In genomic region chr16:53611151-53611802, GRCh38 we compare ENCODE assay signal across 29 cellular contexts.
DNase-seq lines count a peak whose midpoint lies in the region; TF ChIP-seq lines count a peak whose summit lies in the region.
"Had no signal": no experiment of that assay in that cellular context is flagged by ENCODE, and none has a peak within 500 bp of the region (broad histone marks: within the 10 kb centered on the region; RNA-seq: fewer than 3 reads in every experiment).

No MANE protein-coding gene starts in this region.

- no peaks in the 10 kb centered on the region for H3F3A ChIP-seq in neural cell (ENCODE audit: insufficient read depth, low read length, poor library complexity, severe bottlenecking)

- TF ChIP-seq CTCF in colonic mucosa (IDR thresholded peaks at IDR 0.05) (no peak), neural cell (IDR thresholded peaks at IDR 0.05; ENCODE audit: poor library complexity, severe bottlenecking) (peak; percentile 24), GM10248 (IDR thresholded peaks at IDR 0.05; ENCODE audit: control extremely low read depth, extremely low read depth, low read depth, missing control alignments) (no peak)

- H3K9me2 ChIP-seq in neural cell (ENCODE audit: insufficient read depth, low read length), result no peaks in the 10 kb centered on the region
- H3K9me2 ChIP-seq: SK-N-SH had no signal

- no peak for TF ChIP-seq RAD21 in neural cell (conservative IDR thresholded peaks at IDR 0.05)

- H3K27ac ChIP-seq in colonic mucosa (no peak overlapping the region), neural cell (ENCODE audit: low read length) (no peak overlapping the region)
- H3K27ac ChIP-seq: esophagus squamous epithelium, GM23248, left ventricle myocardium inferior, tibial nerve had no signal

- CTCF ChIA-PET in GM10248 (lab: Yijun Ruan, JAX), result no interaction called here

- POLR2A ChIA-PET in GM10248 (lab: Yijun Ruan, JAX), result no interaction called here

- H3K9me3 ChIP-seq in colonic mucosa (no peaks in the 10 kb centered on the region), neural cell (ENCODE audit: low read length) (no peaks in the 10 kb centered on the region)
- H3K9me3 ChIP-seq: esophagus squamous epithelium, left ventricle myocardium inferior, SK-N-SH, tibial nerve had no signal

- H3K4me2 ChIP-seq in neural cell (ENCODE audit: low read length), result no peak overlapping the region
- H3K4me2 ChIP-seq: SK-N-SH had no signal

- H3K9ac ChIP-seq in colonic mucosa (ENCODE audit: low read depth in 2 of 2, low read length in 2 of 2) (no peak overlapping the region), neural cell (ENCODE audit: low read length) (no peak overlapping the region)
- H3K9ac ChIP-seq: GM23248, SK-N-SH had no signal

- peaks cover 5% of the 10 kb centered on the region for H3K4me1 ChIP-seq in colonic mucosa
- H3K4me1 ChIP-seq: esophagus squamous epithelium, left ventricle myocardium inferior, tibial nerve had no signal

- H3K36me3 ChIP-seq in colonic mucosa (no peaks in the 10 kb centered on the region), neural cell (ENCODE audit: insufficient read depth, low read length) (no peaks in the 10 kb centered on the region)
- H3K36me3 ChIP-seq: esophagus squamous epithelium, left ventricle myocardium inferior had no signal

- no peaks in the 10 kb centered on the region for H3K79me2 ChIP-seq in neural cell (replicated peaks; ENCODE audit: insufficient read depth, low read length)

- intact Hi-C loops in colonic mucosa (cut with DNase I), result no loop called here

- DNase-seq in NCI-H2107 treated with DMSO at 0.1 percent for 48 hours (lab: John Stamatoyannopoulos, UW; ENCODE audit: unreplicated experiment) (peak; percentile 41), NCI-H2107 (lab: John Stamatoyannopoulos, UW) (no peak), HT-29 (ENCODE audit: low spot score) (peak; percentile 4), colonic mucosa (peak; percentile 21), GM10248 (ENCODE audit: extremely low spot score) (no peak), SIG-M5 treated with dmso at 0.1 percent for 504 hours (lab: John Stamatoyannopoulos, UW; ENCODE audit: unreplicated experiment) (no peak), NCI-H1048 (lab: John Stamatoyannopoulos, UW) (no peak)
- DNase-seq: activated CD4-positive, alpha-beta T cell treated with anti-CD3 and anti-CD28 coated beads for 48 hours; activated effector memory CD4-positive, alpha-beta T cell treated with anti-CD3 and anti-CD28 coated beads, Interleukin-2, amount 50 U/mL, for 16 hours; activated naive CD8-positive, alpha-beta T cell treated with anti-CD3 and anti-CD28 coated beads for 36 hours; activated T-cell treated with anti-CD3 and anti-CD28 coated beads, Interleukin-2, amount 50 U/mL, for 1 hour; AML-193; aorta; CD4-positive, alpha-beta T cell; esophagus squamous epithelium; GM23248; hippocampal formation; KBM-7; left ventricle myocardium inferior; naive B cell; NCI-H146; NCI-H345; NCI-H774; occipital lobe; SK-N-SH; stimulated activated CD4-positive, alpha-beta T cell treated with anti-CD3 and anti-CD28 coated beads, Interleukin-2, amount 100 ng/mL, for 24 hours; T-helper 2 cell had no signal

- H3K27me3 ChIP-seq in colonic mucosa, result no peaks in the 10 kb centered on the region
- H3K27me3 ChIP-seq in neural cell (ENCODE audit: insufficient read depth, low read depth, low read length), result peaks cover 9% of the 10 kb centered on the region
- H3K27me3 ChIP-seq: esophagus squamous epithelium, tibial nerve had no signal

- peak; percentile 100 for TF ChIP-seq EP300 in neural cell (conservative IDR thresholded peaks at IDR 0.05; ENCODE audit: poor library complexity, severe bottlenecking)

- H2AFZ ChIP-seq in neural cell (ENCODE audit: low read depth, low read length), result no peak overlapping the region
- H2AFZ ChIP-seq: GM23248 had no signal

- no peaks in the 10 kb centered on the region for H4K20me1 ChIP-seq in neural cell (ENCODE audit: insufficient read depth)

- H3K4me3 ChIP-seq in colonic mucosa, result no peak overlapping the region
- peak overlapping the region; percentile 1 for H3K4me3 ChIP-seq in neural cell (ENCODE audit: low read length)
- H3K4me3 ChIP-seq: esophagus squamous epithelium, GM23248, left ventricle myocardium inferior, tibial nerve had no signal

TF ChIP-seq in neural cell, 6 proteins besides CTCF, POLR2A, EP300 and RAD21:
- TF ChIP-seq REST (IDR thresholded peaks at IDR 0.05; ENCODE audit: borderline replicate concordance) (peak; percentile 70), TAF1 (IDR thresholded peaks at IDR 0.05; ENCODE audit: low read depth) (no peak), SMC3 (conservative IDR thresholded peaks at IDR 0.05; ENCODE audit: poor library complexity) (peak; percentile 36), EZH2 (IDR thresholded peaks at IDR 0.05; ENCODE audit: borderline replicate concordance, insufficient read depth, low read length, poor library complexity, severe bottlenecking) (no peak), POLR2AphosphoS5 (IDR thresholded peaks at IDR 0.05) (peak; percentile 100), MXI1 (conservative IDR thresholded peaks at IDR 0.05; ENCODE audit: poor library complexity, severe bottlenecking) (peak; percentile 45)

Comparison
In these comparisons a context has a peak if more than half of its experiments do, and no peak if none do; other contexts are left out.
1. DNase-seq: peak in NCI-H2107 treated with DMSO at 0.1 percent for 48 hours (single experiment), HT-29 (single experiment) and colonic mucosa (single experiment); none in NCI-H2107 (single experiment), GM10248 (single experiment), SIG-M5 treated with dmso at 0.1 percent for 504 hours (single experiment) and NCI-H1048 (single experiment).